In the genomic region with DNA sequence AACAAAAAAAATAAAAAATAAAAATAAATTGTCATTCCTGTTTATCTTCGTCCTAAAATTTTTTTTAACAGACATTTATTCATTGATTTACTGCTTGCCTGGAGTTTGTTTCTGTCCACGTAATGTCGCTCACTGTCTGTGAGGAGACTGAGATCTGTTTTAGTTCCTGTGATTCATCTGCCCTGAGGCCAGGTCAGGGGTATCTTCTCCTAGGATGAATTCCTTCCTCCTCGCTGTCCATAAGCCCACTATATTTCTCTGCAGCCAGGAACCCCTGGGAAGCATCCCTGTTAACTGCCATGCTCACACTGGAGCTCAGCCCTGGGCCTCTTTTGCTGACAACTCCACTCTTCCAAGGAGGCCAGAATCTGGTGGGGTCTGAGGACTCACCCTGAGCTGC, we compare ENCODE assay signal across 25 cellular contexts.
DNase-seq lines count a peak whose midpoint lies in the region; ATAC-seq, FAIRE-seq and TF ChIP-seq lines count a peak whose summit lies in the region.
"Had no signal": no experiment of that assay in that cellular context is flagged by ENCODE, and none has a peak within 500 bp of the region (broad histone marks: within the 10 kb centered on the region; RNA-seq: fewer than 3 reads in every experiment).

No MANE protein-coding gene starts in this region.

- H3K27ac Mint-ChIP-seq in activated CD4-positive, alpha-beta T cell treated with anti-CD3 and anti-CD28 coated beads, Interleukin-2, amount 10 ng/mL, durations not matched to agents 24 days and 14 days: peak overlapping the region; percentile 47
- no peak overlapping the region for H3K27ac Mint-ChIP-seq in stimulated activated memory B cell treated with anti-CD40 and anti-IgM and Interleukin-4, amounts not matched to agents 10 μg/mL and 1 μg/mL and 100 μg/mL, for 72 hours
- H3K27ac Mint-ChIP-seq: B cell; CD4-positive, CD25-positive, alpha-beta regulatory T cell; CD8-positive, alpha-beta T cell; HFFc6 had no signal

- 23% methylated on average over 4 of the region's 4 CpGs for WGBS in HepG2 (ENCODE audit: low lambda C conversion rate)

- H3K9me3 ChIP-seq in HepG2 (ENCODE audit: low read length): peaks cover 75% of the 10 kb centered on the region
- H3K9me3 ChIP-seq: HAP-1 had no signal

- DNase-seq in activated CD4-positive, alpha-beta T cell treated with anti-CD3 and anti-CD28 coated beads, Interleukin-2, amount 10 ng/mL, durations not matched to agents 24 days and 14 days: no peak
- no peak for DNase-seq in activated CD4-positive, alpha-beta T cell treated with anti-CD3 and anti-CD28 coated beads, Interleukin-2, amount 50 U/mL, for 48 hours
- peak; percentile 19 for DNase-seq in M059J (ENCODE audit: low read depth)
- peak; percentile 54 for DNase-seq in foreskin melanocyte
- DNase-seq in SK-N-DZ (ENCODE audit: low spot score): no peak
- no peak for DNase-seq in HepG2 (ENCODE audit: low spot score)
- no peak for DNase-seq in GM12892 (ENCODE audit: insufficient read length)
- DNase-seq: CD4-positive, CD25-positive, alpha-beta regulatory T cell; CD8-positive, alpha-beta T cell; DMS 273 treated with DMSO at 0.1 percent for 48 hours; DMS79 treated with DMSO at 0.1 percent for 48 hours; GDM1; GOT3; HFFc6 had no signal

- no peaks in the 10 kb centered on the region for H3K79me2 ChIP-seq in HepG2 (ENCODE audit: insufficient read depth, low read length)

- H4K20me1 ChIP-seq in HepG2 (ENCODE audit: insufficient read depth, low read length): no peaks in the 10 kb centered on the region
- H4K20me1 ChIP-seq: BLaER1 had no signal

- no peaks in the 10 kb centered on the region for H3K27me3 Mint-ChIP-seq in activated CD4-positive, alpha-beta T cell treated with anti-CD3 and anti-CD28 coated beads, Interleukin-2, amount 10 ng/mL, durations not matched to agents 24 days and 14 days
- H3K27me3 Mint-ChIP-seq in stimulated activated memory B cell treated with anti-CD40 and anti-IgM and Interleukin-4, amounts not matched to agents 10 μg/mL and 1 μg/mL and 100 μg/mL, for 72 hours: no peaks in the 10 kb centered on the region
- H3K27me3 Mint-ChIP-seq: B cell; CD4-positive, CD25-positive, alpha-beta regulatory T cell had no signal

- TF ChIP-seq RAD21 in HepG2 (CRISPR knock-in tag; IDR thresholded peaks at IDR 0.05): no peak

- CTCF ChIA-PET in HepG2 (lab: Yijun Ruan, JAX; ENCODE audit: low intra/inter-chr PET ratio, low total read pairs): no interaction called here

- in situ Hi-C loops in HepG2 (cut with HindIII; ENCODE audit: extremely low pct_ligation_motif_present, low pct_unique_long_range_greater_than_20kb): no loop called here

- H3K27me3 ChIP-seq in HepG2 (ENCODE audit: control insufficient read depth in 1 of 2, insufficient read depth in 2 of 2, low read length in 2 of 2): no peaks in the 10 kb centered on the region
- H3K27me3 ChIP-seq: BLaER1 had no signal

- no peak overlapping the region for H2AFZ ChIP-seq in HepG2 (ENCODE audit: low read length)

- H3K36me3 Mint-ChIP-seq in activated CD4-positive, alpha-beta T cell treated with anti-CD3 and anti-CD28 coated beads, Interleukin-2, amount 10 ng/mL, durations not matched to agents 24 days and 14 days (ENCODE audit: low read depth): no peaks in the 10 kb centered on the region
- H3K36me3 Mint-ChIP-seq in stimulated activated memory B cell treated with anti-CD40 and anti-IgM and Interleukin-4, amounts not matched to agents 10 μg/mL and 1 μg/mL and 100 μg/mL, for 72 hours: no peaks in the 10 kb centered on the region
- H3K36me3 Mint-ChIP-seq: CD4-positive, CD25-positive, alpha-beta regulatory T cell; CD8-positive, alpha-beta T cell had no signal

- H3K4me2 ChIP-seq in HepG2 (ENCODE audit: low read depth, low read length): no peak overlapping the region
- H3K4me2 ChIP-seq: BLaER1 had no signal

- no peak overlapping the region for H3K4me3 ChIP-seq in HepG2 (replicated peaks in 1 of 3; ENCODE audit: insufficient read depth in 1 of 3, low read depth in 2 of 3, low read length in 3 of 3)
- H3K4me3 ChIP-seq: BLaER1, GM12878, HAP-1 had no signal

- no peaks in the 10 kb centered on the region for H3K36me3 ChIP-seq in HepG2 (replicated peaks in 1 of 2; ENCODE audit: control insufficient read depth in 1 of 2, insufficient read depth in 2 of 2, low read length in 2 of 2)
- H3K36me3 ChIP-seq: BLaER1, HAP-1 had no signal

- H3K4me1 Mint-ChIP-seq in activated CD4-positive, alpha-beta T cell treated with anti-CD3 and anti-CD28 coated beads, Interleukin-2, amount 10 ng/mL, durations not matched to agents 24 days and 14 days: no peaks in the 10 kb centered on the region
- no peaks in the 10 kb centered on the region for H3K4me1 Mint-ChIP-seq in stimulated activated memory B cell treated with anti-CD40 and anti-IgM and Interleukin-4, amounts not matched to agents 10 μg/mL and 1 μg/mL and 100 μg/mL, for 72 hours
- H3K4me1 Mint-ChIP-seq: B cell; CD4-positive, CD25-positive, alpha-beta regulatory T cell had no signal

- H3K9me3 Mint-ChIP-seq in activated CD4-positive, alpha-beta T cell treated with anti-CD3 and anti-CD28 coated beads, Interleukin-2, amount 10 ng/mL, durations not matched to agents 24 days and 14 days: peaks cover 7% of the 10 kb centered on the region
- H3K9me3 Mint-ChIP-seq in stimulated activated memory B cell treated with anti-CD40 and anti-IgM and Interleukin-4, amounts not matched to agents 10 μg/mL and 1 μg/mL and 100 μg/mL, for 72 hours: peaks cover 8% of the 10 kb centered on the region
- H3K9me3 Mint-ChIP-seq: HFFc6 had no signal

- H3K4me1 ChIP-seq in HepG2 (ENCODE audit: insufficient read depth, low read length): no peaks in the 10 kb centered on the region
- H3K4me1 ChIP-seq: BLaER1, HAP-1 had no signal

- no peak overlapping the region for H3K4me3 Mint-ChIP-seq in activated CD4-positive, alpha-beta T cell treated with anti-CD3 and anti-CD28 coated beads, Interleukin-2, amount 10 ng/mL, durations not matched to agents 24 days and 14 days
- no peak overlapping the region for H3K4me3 Mint-ChIP-seq in stimulated activated memory B cell treated with anti-CD40 and anti-IgM and Interleukin-4, amounts not matched to agents 10 μg/mL and 1 μg/mL and 100 μg/mL, for 72 hours
- H3K4me3 Mint-ChIP-seq: B cell; CD4-positive, CD25-positive, alpha-beta regulatory T cell; CD8-positive, alpha-beta T cell; HFFc6 had no signal

- H3K27ac ChIP-seq in HepG2 (ENCODE audit: extremely low read length, insufficient read depth, low read length): no peak overlapping the region
- H3K27ac ChIP-seq: 22Rv1, BLaER1, C4-2B had no signal

- no peak for TF ChIP-seq CTCF in HepG2 (CRISPR knock-in tag; IDR thresholded peaks at IDR 0.05)

- BruUV-seq in HepG2 (replicated peaks; lab: Mats Ljungman, UMichigan): no TSS peak

- POLR2A ChIA-PET in HepG2 (lab: Yijun Ruan, JAX): no interaction called here

- TF ChIP-seq POLR2A in HepG2 (IDR thresholded peaks at IDR 0.05; ENCODE audit: insufficient read depth in 1 of 2, low read depth in 2 of 2, low read length in 2 of 2) (no peak), GM12892 (IDR thresholded peaks at IDR 0.05; ENCODE audit: low read depth, low read length) (no peak)

- H3K9ac ChIP-seq in HepG2 (ENCODE audit: insufficient read depth, low read depth, low read length): no peak overlapping the region
- H3K9ac ChIP-seq: BLaER1 had no signal

- intact Hi-C loops in activated CD4-positive, alpha-beta T cell treated with anti-CD3 and anti-CD28 coated beads, Interleukin-2, amount 10 ng/mL, durations not matched to agents 24 days and 14 days (cut with micrococcal nuclease): no loop called here
- intact Hi-C loops in HepG2 (cut with micrococcal nuclease; ENCODE audit: unreplicated experiment): no loop called here

- FAIRE-seq in HepG2 (lab: Jason Lieb, UNC): no peak
- no peak for FAIRE-seq in GM12892 (lab: Jason Lieb, UNC)
- FAIRE-seq: A204.1, D721Med, GM12878, GM18507, H54 had no signal

- TF ChIP-seq EP300 in HepG2 (IDR thresholded peaks at IDR 0.05; ENCODE audit: low read depth in 2 of 2, low read length in 2 of 2): no peak
- TF ChIP-seq EP300 in HepG2 (CRISPR knock-in tag; IDR thresholded peaks at IDR 0.05; ENCODE audit: borderline replicate concordance): no peak

- ATAC-seq in stimulated activated memory B cell treated with anti-CD40 and anti-IgM and Interleukin-4, amounts not matched to agents 10 μg/mL and 1 μg/mL and 100 μg/mL, for 72 hours: peak; percentile 20
- ATAC-seq in HepG2: no peak
- ATAC-seq: CD8-positive, alpha-beta T cell; GM12878 had no signal

TF ChIP-seq in HepG2, 621 proteins besides CTCF, POLR2A, EP300 and RAD21 (continues in another document):
- TF ChIP-seq ZNF746 (CRISPR knock-in tag; IDR thresholded peaks at IDR 0.05): no peak
- TF ChIP-seq, protein P1, sequence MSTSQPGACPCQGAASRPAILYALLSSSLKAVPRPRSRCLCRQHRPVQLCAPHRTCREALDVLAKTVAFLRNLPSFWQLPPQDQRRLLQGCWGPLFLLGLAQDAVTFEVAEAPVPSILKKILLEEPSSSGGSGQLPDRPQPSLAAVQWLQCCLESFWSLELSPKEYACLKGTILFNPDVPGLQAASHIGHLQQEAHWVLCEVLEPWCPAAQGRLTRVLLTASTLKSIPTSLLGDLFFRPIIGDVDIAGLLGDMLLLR (CRISPR knock-in tag; IDR thresholded peaks at IDR 0.05): no peak
- TF ChIP-seq, protein P2, sequence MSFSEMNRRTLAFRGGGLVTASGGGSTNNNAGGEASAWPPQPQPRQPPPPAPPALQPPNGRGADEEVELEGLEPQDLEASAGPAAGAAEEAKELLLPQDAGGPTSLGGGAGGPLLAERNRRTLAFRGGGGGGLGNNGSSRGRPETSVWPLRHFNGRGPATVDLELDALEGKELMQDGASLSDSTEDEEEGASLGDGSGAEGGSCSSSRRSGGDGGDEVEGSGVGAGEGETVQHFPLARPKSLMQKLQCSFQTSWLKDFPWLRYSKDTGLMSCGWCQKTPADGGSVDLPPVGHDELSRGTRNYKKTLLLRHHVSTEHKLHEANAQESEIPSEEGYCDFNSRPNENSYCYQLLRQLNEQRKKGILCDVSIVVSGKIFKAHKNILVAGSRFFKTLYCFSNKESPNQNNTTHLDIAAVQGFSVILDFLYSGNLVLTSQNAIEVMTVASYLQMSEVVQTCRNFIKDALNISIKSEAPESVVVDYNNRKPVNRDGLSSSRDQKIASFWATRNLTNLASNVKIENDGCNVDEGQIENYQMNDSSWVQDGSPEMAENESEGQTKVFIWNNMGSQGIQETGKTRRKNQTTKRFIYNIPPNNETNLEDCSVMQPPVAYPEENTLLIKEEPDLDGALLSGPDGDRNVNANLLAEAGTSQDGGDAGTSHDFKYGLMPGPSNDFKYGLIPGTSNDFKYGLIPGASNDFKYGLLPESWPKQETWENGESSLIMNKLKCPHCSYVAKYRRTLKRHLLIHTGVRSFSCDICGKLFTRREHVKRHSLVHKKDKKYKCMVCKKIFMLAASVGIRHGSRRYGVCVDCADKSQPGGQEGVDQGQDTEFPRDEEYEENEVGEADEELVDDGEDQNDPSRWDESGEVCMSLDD (CRISPR knock-in tag; IDR thresholded peaks at IDR 0.05; ENCODE audit: borderline replicate concordance): no peak
- no peak for TF ChIP-seq ZNF282 (IDR thresholded peaks at IDR 0.05; ENCODE audit: partially characterized antibody)
- no peak for TF ChIP-seq ZC3H13 (CRISPR knock-in tag; IDR thresholded peaks at IDR 0.05)
- TF ChIP-seq HMG20A (CRISPR knock-in tag; IDR thresholded peaks at IDR 0.05; ENCODE audit: borderline replicate concordance): no peak

Comparison
In these comparisons a context has a peak if more than half of its experiments do, and no peak if none do; other contexts are left out.
1. DNase-seq: peak in M059J (single experiment) and foreskin melanocyte (single experiment); none in activated CD4-positive, alpha-beta T cell treated with anti-CD3 and anti-CD28 coated beads, Interleukin-2, amount 10 ng/mL, durations not matched to agents 24 days and 14 days (single experiment), activated CD4-positive, alpha-beta T cell treated with anti-CD3 and anti-CD28 coated beads, Interleukin-2, amount 50 U/mL, for 48 hours (0 of 2), SK-N-DZ (single experiment), HepG2 (single experiment) and GM12892 (single experiment).